In genomic region chr19:7450243-7451223, GRCh38 we compare ENCODE assay signal across 11 cellular contexts. TPM values are rescaled to one million over a fixed set of nuclear protein-coding genes. Genes with fewer than 3 reads are reported as not detected.
DNase-seq lines count a peak whose midpoint lies in the region; ATAC-seq and TF ChIP-seq lines count a peak whose summit lies in the region.
"Had no signal": no experiment of that assay in that cellular context is flagged by ENCODE, and none has a peak within 500 bp of the region (broad histone marks: within the 10 kb centered on the region; RNA-seq: fewer than 3 reads in every experiment).

No MANE protein-coding gene starts in this region.

- no peak for DNase-seq in body of pancreas
- peak; percentile 40 for DNase-seq in glomerular visceral epithelial cell (ENCODE audit: extremely low spot score)
- no peak for DNase-seq in upper lobe of left lung
- DNase-seq in central memory CD4-positive, alpha-beta T cell: no peak
- DNase-seq in stimulated activated CD4-positive, alpha-beta T cell treated with anti-CD3 and anti-CD28 coated beads, Interleukin-15, amount 100 ng/mL, for 24 hours: no peak
- DNase-seq: activated CD4-positive, alpha-beta memory T cell treated with anti-CD3 and anti-CD28 coated beads, Interleukin-2, amount 10 ng/mL, durations not matched to agents 7 days and 5 days; amniotic stem cell; left colon; retina had no signal

- H3K4me3 Mint-ChIP-seq in IgD-negative memory B cell: peak overlapping the region in 1 of 4 donors; percentile 52
- H3K4me3 Mint-ChIP-seq: activated CD4-positive, alpha-beta memory T cell treated with anti-CD3 and anti-CD28 coated beads, Interleukin-2, amount 10 ng/mL, durations not matched to agents 7 days and 5 days had no signal

- H3K27me3 ChIP-seq in body of pancreas: no peaks in the 10 kb centered on the region
- no peaks in the 10 kb centered on the region for H3K27me3 ChIP-seq in upper lobe of left lung

- H3K9me3 ChIP-seq in body of pancreas (no peaks in the 10 kb centered on the region), upper lobe of left lung (no peaks in the 10 kb centered on the region)

- H3K9me3 Mint-ChIP-seq in IgD-negative memory B cell: peaks cover 0 to 9% (median 5%) of the 10 kb centered on the region in 3 donors

- peaks cover 11 to 25% of the 10 kb centered on the region in 2 donors for H3K36me3 ChIP-seq in body of pancreas (replicated peaks in 1 of 2; ENCODE audit: insufficient read depth in 1 of 2, low read depth in 2 of 2)
- peaks cover 14 to 92% (median 76%) of the 10 kb centered on the region in 4 donors for H3K36me3 ChIP-seq in upper lobe of left lung

- peaks cover 3 to 10% (median 4%) of the 10 kb centered on the region in 3 donors for H3K4me1 Mint-ChIP-seq in IgD-negative memory B cell
- H3K4me1 Mint-ChIP-seq: activated CD4-positive, alpha-beta memory T cell treated with anti-CD3 and anti-CD28 coated beads, Interleukin-2, amount 10 ng/mL, durations not matched to agents 7 days and 5 days had no signal

- H3K4me1 ChIP-seq in body of pancreas: no peaks in the 10 kb centered on the region
- H3K4me1 ChIP-seq in upper lobe of left lung: no peaks in the 10 kb centered on the region

- no peaks in the 10 kb centered on the region for H3K27me3 Mint-ChIP-seq in IgD-negative memory B cell
- H3K27me3 Mint-ChIP-seq: activated CD4-positive, alpha-beta memory T cell treated with anti-CD3 and anti-CD28 coated beads, Interleukin-2, amount 10 ng/mL, durations not matched to agents 7 days and 5 days had no signal

- H3K27ac Mint-ChIP-seq in IgD-negative memory B cell: peak overlapping the region in 2 of 3 donors; percentile 53 to 76
- H3K27ac Mint-ChIP-seq: activated CD4-positive, alpha-beta memory T cell treated with anti-CD3 and anti-CD28 coated beads, Interleukin-2, amount 10 ng/mL, durations not matched to agents 7 days and 5 days had no signal

- 77 to 78% methylated on average over 53 of the region's 53 CpGs for WGBS in body of pancreas, 2 donors
- 79 to 80% methylated on average over 53 of the region's 53 CpGs for WGBS in upper lobe of left lung, 2 donors

- TF ChIP-seq EP300 in upper lobe of left lung (IDR thresholded peaks at IDR 0.05): no peak

- intact Hi-C loops in body of pancreas (cut with DNase I): no loop called here

- H3K27ac ChIP-seq in body of pancreas: no peak overlapping the region
- no peak overlapping the region for H3K27ac ChIP-seq in upper lobe of left lung

- ATAC-seq in body of pancreas (peak; percentile 38), upper lobe of left lung (ENCODE audit: low FRiP score in 2 of 2) (peak; percentile 38 to 54), GM19035 (IDR thresholded peaks at IDR 0.05; ENCODE audit: unreplicated experiment) (no peak)
- ATAC-seq: left colon had no signal

- H3K4me3 ChIP-seq in body of pancreas (no peak overlapping the region), upper lobe of left lung (no peak overlapping the region)

- TF ChIP-seq CTCF in body of pancreas (IDR thresholded peaks at IDR 0.05) (no peak), upper lobe of left lung (IDR thresholded peaks at IDR 0.05) (no peak)

- H3K36me3 Mint-ChIP-seq in IgD-negative memory B cell: peaks cover 17% of the 10 kb centered on the region

- TF ChIP-seq POLR2A in body of pancreas (IDR thresholded peaks at IDR 0.05): no peak
- TF ChIP-seq POLR2A in upper lobe of left lung (IDR thresholded peaks at IDR 0.05): no peak

RNA-seq across cellular contexts. Expression of gene PEX11G, which starts 38.3 kb away (rescaled TPM):
- polyA plus RNA-seq in IgD-negative memory B cell: 2.8 TPM
- 1 to 10 TPM; 3.9 to 7.6 TPM for total RNA-seq in body of pancreas
- 1 to 10 TPM; 2.3 to 9.1 (median 5.4) TPM for total RNA-seq in upper lobe of left lung
